ENCODE assay signal across 9 cellular contexts in genomic region chr21:45975017-45975595, GRCh38. TPM values are rescaled to one million over a fixed set of nuclear protein-coding genes. Genes with fewer than 3 reads are reported as not detected.
DNase-seq lines count a peak whose midpoint lies in the region; ATAC-seq, FAIRE-seq and TF ChIP-seq lines count a peak whose summit lies in the region.
"Had no signal": no experiment of that assay in that cellular context is flagged by ENCODE, and none has a peak within 500 bp of the region (broad histone marks: within the 10 kb centered on the region; RNA-seq: fewer than 3 reads in every experiment).

No MANE protein-coding gene starts in this region.

- no peak for FAIRE-seq in endothelial cell of umbilical vein (lab: Jason Lieb, UNC)
- no peak for FAIRE-seq in urothelium cell line (lab: Jason Lieb, UNC)
- FAIRE-seq: small intestine had no signal

- no peak for ATAC-seq in activated T-cell treated with anti-CD3 and anti-CD28 coated beads, Interleukin-2, amount 50 U/mL, for 72 hours (replicated peaks in 1 of 2)
- ATAC-seq in activated T-cell treated with anti-CD3 and anti-CD28 coated beads, Interleukin-2, amount 50 U/mL, for 4 hours: no peak
- no peak for ATAC-seq in HG02623 (IDR thresholded peaks at IDR 0.05; ENCODE audit: unreplicated experiment)

- no peaks in the 10 kb centered on the region for H3K9me3 Mint-ChIP-seq in activated T-cell treated with anti-CD3 and anti-CD28 coated beads, Interleukin-2, amount 50 U/mL, for 72 hours
- H3K9me3 Mint-ChIP-seq in activated T-cell treated with anti-CD3 and anti-CD28 coated beads, Interleukin-2, amount 50 U/mL, for 4 hours: no peaks in the 10 kb centered on the region

- TF ChIP-seq CTCF in endothelial cell of umbilical vein (IDR thresholded peaks at IDR 0.05; ENCODE audit: extremely low read depth in 1 of 2, insufficient read depth in 1 of 2, low read depth in 1 of 2, low read length in 2 of 2): no peak

- DNase-seq in activated T-cell treated with anti-CD3 and anti-CD28 coated beads, Interleukin-2, amount 50 U/mL, for 72 hours: no peak
- no peak for DNase-seq in activated T-cell treated with anti-CD3 and anti-CD28 coated beads, Interleukin-2, amount 50 U/mL, for 4 hours
- no peak for DNase-seq in endothelial cell of umbilical vein (ENCODE audit: low read depth, low spot score)
- peak; percentile 63 for DNase-seq in urothelium cell line (ENCODE audit: low spot score)
- DNase-seq in NCI-H2029 (lab: John Stamatoyannopoulos, UW): no peak
- DNase-seq in HuH-7 (ENCODE audit: low spot score): no peak
- DNase-seq: small intestine had no signal

- H3K27ac ChIP-seq in endothelial cell of umbilical vein (ENCODE audit: insufficient read depth, low read depth, low read length): no peak overlapping the region
- H3K27ac ChIP-seq in muscle layer of colon (ENCODE audit: low read depth, low read length): peak overlapping the region; percentile 99

- H3K4me3 ChIP-seq in endothelial cell of umbilical vein (replicated peaks in 1 of 3; ENCODE audit: insufficient read depth in 1 of 3, low read depth in 1 of 3, low read length in 3 of 3) (no peak overlapping the region), muscle layer of colon (ENCODE audit: low read depth in 1 of 2, low read length in 2 of 2) (peak overlapping the region; percentile 7 to 66)

- BruUV-seq in endothelial cell of umbilical vein (replicated peaks; lab: Mats Ljungman, UMichigan): no TSS peak

- H3K27me3 Mint-ChIP-seq in activated T-cell treated with anti-CD3 and anti-CD28 coated beads, Interleukin-2, amount 50 U/mL, for 72 hours (ENCODE audit: low read depth): peaks cover 17% of the 10 kb centered on the region
- peaks cover 12% of the 10 kb centered on the region for H3K27me3 Mint-ChIP-seq in activated T-cell treated with anti-CD3 and anti-CD28 coated beads, Interleukin-2, amount 50 U/mL, for 4 hours (ENCODE audit: low read depth)

- POLR2A ChIA-PET in endothelial cell of umbilical vein (lab: Charles Lee): no interaction called here

- no peak for TF ChIP-seq POLR2A in endothelial cell of umbilical vein (IDR thresholded peaks at IDR 0.05; ENCODE audit: low read depth, low read length)

- H3K4me1 Mint-ChIP-seq in activated T-cell treated with anti-CD3 and anti-CD28 coated beads, Interleukin-2, amount 50 U/mL, for 72 hours (ENCODE audit: low read depth): peaks cover 37% of the 10 kb centered on the region
- H3K4me1 Mint-ChIP-seq in activated T-cell treated with anti-CD3 and anti-CD28 coated beads, Interleukin-2, amount 50 U/mL, for 4 hours (ENCODE audit: low read depth): peaks cover 17% of the 10 kb centered on the region

- no peaks in the 10 kb centered on the region for H4K20me1 ChIP-seq in endothelial cell of umbilical vein (replicated peaks; ENCODE audit: control insufficient read depth, extremely low read depth, insufficient read depth, low read length)

- no peaks in the 10 kb centered on the region for H3K36me3 ChIP-seq in endothelial cell of umbilical vein (ENCODE audit: control insufficient read depth in 2 of 2, extremely low read depth in 1 of 2, insufficient read depth in 2 of 2, low read length in 2 of 2)
- no peaks in the 10 kb centered on the region for H3K36me3 ChIP-seq in muscle layer of colon (ENCODE audit: insufficient read depth, low read length)

- H3K4me2 ChIP-seq in endothelial cell of umbilical vein (ENCODE audit: insufficient read depth, low read length): peak overlapping the region; percentile 54

- no peak overlapping the region for H3K9ac ChIP-seq in endothelial cell of umbilical vein (replicated peaks; ENCODE audit: extremely low read depth, insufficient read depth, low read length)
- H3K9ac ChIP-seq in muscle layer of colon (ENCODE audit: low read length): peak overlapping the region; percentile 82

- no peaks in the 10 kb centered on the region for H3K79me2 ChIP-seq in endothelial cell of umbilical vein (ENCODE audit: control insufficient read depth, insufficient read depth, low read length)

- no peaks in the 10 kb centered on the region for H3K9me1 ChIP-seq in endothelial cell of umbilical vein (replicated peaks; ENCODE audit: control insufficient read depth, extremely low read depth, insufficient read depth, low read length)

- no peaks in the 10 kb centered on the region for H3K36me3 Mint-ChIP-seq in activated T-cell treated with anti-CD3 and anti-CD28 coated beads, Interleukin-2, amount 50 U/mL, for 72 hours (ENCODE audit: insufficient read depth in 2 of 2)
- no peaks in the 10 kb centered on the region for H3K36me3 Mint-ChIP-seq in activated T-cell treated with anti-CD3 and anti-CD28 coated beads, Interleukin-2, amount 50 U/mL, for 4 hours (ENCODE audit: insufficient read depth)

- no peak overlapping the region for H2AFZ ChIP-seq in endothelial cell of umbilical vein (ENCODE audit: low read depth, low read length)

- peaks cover 29% of the 10 kb centered on the region for H3K4me1 ChIP-seq in endothelial cell of umbilical vein (ENCODE audit: control insufficient read depth, extremely low read depth, insufficient read depth, low read length)
- H3K4me1 ChIP-seq in muscle layer of colon (ENCODE audit: insufficient read depth, low read length): peaks cover 47% of the 10 kb centered on the region

- CTCF ChIA-PET in endothelial cell of umbilical vein (lab: Charles Lee): no interaction called here

- intact Hi-C loops in endothelial cell of umbilical vein (cut with micrococcal nuclease): no loop called here

- no peak overlapping the region for H3K27ac Mint-ChIP-seq in activated T-cell treated with anti-CD3 and anti-CD28 coated beads, Interleukin-2, amount 50 U/mL, for 72 hours

- H3K9me3 ChIP-seq in endothelial cell of umbilical vein (replicated peaks; ENCODE audit: control insufficient read depth, insufficient read depth, low read length) (no peaks in the 10 kb centered on the region), muscle layer of colon (ENCODE audit: low read length) (no peaks in the 10 kb centered on the region)

- peaks cover 0 to 2% of the 10 kb centered on the region in 2 experiments for H3K27me3 ChIP-seq in endothelial cell of umbilical vein (ENCODE audit: control insufficient read depth in 2 of 2, insufficient read depth in 2 of 2, low read length in 2 of 2)
- H3K27me3 ChIP-seq in muscle layer of colon (ENCODE audit: control insufficient read depth in 1 of 2, insufficient read depth in 2 of 2, low read length in 2 of 2): no peaks in the 10 kb centered on the region

- dilution Hi-C loops in endothelial cell of umbilical vein (cut with MboI; ENCODE audit: extremely low pct_ligation_motif_present, low sequenced_read_pairs): no loop called here

- peak overlapping the region; percentile 18 to 94 for H3K4me3 Mint-ChIP-seq in activated T-cell treated with anti-CD3 and anti-CD28 coated beads, Interleukin-2, amount 50 U/mL, for 72 hours
- H3K4me3 Mint-ChIP-seq in activated T-cell treated with anti-CD3 and anti-CD28 coated beads, Interleukin-2, amount 50 U/mL, for 4 hours: no peak overlapping the region

TF ChIP-seq in endothelial cell of umbilical vein, 7 proteins besides CTCF, POLR2A, EP300 and RAD21:
- TF ChIP-seq MAX (IDR thresholded peaks at IDR 0.05; ENCODE audit: insufficient read depth, insufficient read length): no peak
- no peak for TF ChIP-seq EZH2 (IDR thresholded peaks at IDR 0.05; ENCODE audit: borderline replicate concordance, low read depth, low read length, severe bottlenecking)
- no peak for TF ChIP-seq MYC (IDR thresholded peaks at IDR 0.05; ENCODE audit: low read depth, low read length)
- no peak for TF ChIP-seq FOS (IDR thresholded peaks at IDR 0.05; ENCODE audit: borderline replicate concordance, insufficient read depth, low read length)
- TF ChIP-seq GATA2 (IDR thresholded peaks at IDR 0.05; ENCODE audit: insufficient read depth, insufficient read length, low read depth, low read length): no peak
- TF ChIP-seq POLR2AphosphoS5 (IDR thresholded peaks at IDR 0.05; ENCODE audit: insufficient read depth, low read depth, low read length): no peak
- no peak for TF ChIP-seq JUN (IDR thresholded peaks at IDR 0.05; ENCODE audit: borderline replicate concordance, insufficient read depth, insufficient read length, low read depth)

RNA-seq across cellular contexts. Expression of gene COL6A1, which starts 6.5 kb away (rescaled TPM):
- total RNA-seq in activated T-cell treated with anti-CD3 and anti-CD28 coated beads, Interleukin-2, amount 50 U/mL, for 72 hours: 1 to 10 TPM; 1.7 to 2.8 TPM
- 1 to 10 TPM; 2.8 to 3.6 (median 3.0) TPM for total RNA-seq in activated T-cell treated with anti-CD3 and anti-CD28 coated beads, Interleukin-2, amount 50 U/mL, for 4 hours
- total RNA-seq in endothelial cell of umbilical vein: 26.8 and 30.1 TPM in 2 replicates
- polyA plus RNA-seq in endothelial cell of umbilical vein: 42.4 and 53.9 TPM in 2 replicates
- polyA plus RNA-seq in endothelial cell of umbilical vein (2011; cell fraction: cytosol; rRNA removed): 16.9 and 25.2 TPM in 2 replicates
- 72.8 and 86.4 TPM in 2 replicates for polyA plus RNA-seq in endothelial cell of umbilical vein (2011; cell fraction: nucleus; rRNA removed)
- polyA plus RNA-seq in endothelial cell of umbilical vein (2012): 24.0 and 61.3 TPM in 2 replicates
- 14.7 and 16.5 TPM in 2 replicates for polyA minus RNA-seq in endothelial cell of umbilical vein
- not detected for polyA minus RNA-seq in endothelial cell of umbilical vein (2011; cell fraction: cytosol; rRNA and poly(A)+ RNA removed)
- polyA minus RNA-seq in endothelial cell of umbilical vein (2011; cell fraction: nucleus; rRNA and poly(A)+ RNA removed): 8.5 and 20.4 TPM in 2 replicates

Comparison
In these comparisons a context has a peak if more than half of its experiments do, and no peak if none do; other contexts are left out.
1. H3K4me3 ChIP-seq: peak in muscle layer of colon (2 of 2); none in endothelial cell of umbilical vein (0 of 3).